Comparison of ENCODE assay signal across 1 cellular context in genomic region chr1:8415526-8416278, GRCh38.
TF ChIP-seq lines count a peak whose summit lies in the region.

No MANE protein-coding gene starts in this region.

TF ChIP-seq in HEK293, 187 proteins besides CTCF, POLR2A, EP300 and RAD21 (continued from another document):
- TF ChIP-seq ZBTB49 (tag by site-specific recombination; IDR thresholded peaks at IDR 0.05; ENCODE audit: low read depth) (no peak), ZNF433 (tag by site-specific recombination; IDR thresholded peaks at IDR 0.05; ENCODE audit: low read depth) (no peak), ZNF664 (tag by site-specific recombination; IDR thresholded peaks at IDR 0.05) (no peak), ZNF274 (IDR thresholded peaks at IDR 0.05; ENCODE audit: low read length) (no peak), ZNF274 (tag by site-specific recombination; IDR thresholded peaks at IDR 0.05; ENCODE audit: borderline replicate concordance) (no peak), ZNF580 (tag by site-specific recombination; IDR thresholded peaks at IDR 0.05) (no peak), ZNF704 (tag by site-specific recombination; IDR thresholded peaks at IDR 0.05) (no peak), ZNF350 (tag by site-specific recombination; IDR thresholded peaks at IDR 0.05) (no peak), GLI2 (tag by site-specific recombination; IDR thresholded peaks at IDR 0.05; ENCODE audit: borderline replicate concordance, low read depth) (no peak), KLF9 (tag by site-specific recombination; IDR thresholded peaks at IDR 0.05; ENCODE audit: low read depth) (no peak), ZNF148 (tag by site-specific recombination; IDR thresholded peaks at IDR 0.05; ENCODE audit: borderline replicate concordance) (no peak), ZBTB7A (tag by site-specific recombination; IDR thresholded peaks at IDR 0.05; ENCODE audit: low read depth) (no peak), ZNF214 (tag by site-specific recombination; IDR thresholded peaks at IDR 0.05; ENCODE audit: borderline replicate concordance) (no peak)
